Comparison of ENCODE assay signal across 18 cellular contexts in genomic region chr17:81459224-81459623, GRCh38. TPM values are rescaled to one million over a fixed set of nuclear protein-coding genes. Genes with fewer than 3 reads are reported as not detected.
DNase-seq lines count a peak whose midpoint lies in the region; ATAC-seq and TF ChIP-seq lines count a peak whose summit lies in the region.
"Had no signal": no experiment of that assay in that cellular context is flagged by ENCODE, and none has a peak within 500 bp of the region (broad histone marks: within the 10 kb centered on the region; RNA-seq: fewer than 3 reads in every experiment).

No MANE protein-coding gene starts in this region.

- no peak for TF ChIP-seq EP300 in stomach (IDR thresholded peaks at IDR 0.05)

- no peaks in the 10 kb centered on the region for H3K9me3 Mint-ChIP-seq in mesothelial cell of epicardium
- H3K9me3 Mint-ChIP-seq: CD4-positive, alpha-beta T cell; HFFc6 had no signal

- H3K4me1 ChIP-seq in HEK293 (ENCODE audit: control insufficient read depth, insufficient read depth, low read length) (no peaks in the 10 kb centered on the region), Panc1 (ENCODE audit: control insufficient read depth, insufficient read depth, low read length) (peaks cover 6% of the 10 kb centered on the region), stomach (peaks cover 4 to 45% (median 32%) of the 10 kb centered on the region in 4 donors)
- H3K4me1 ChIP-seq: SJSA1 had no signal

- peaks cover 3% of the 10 kb centered on the region for H3K36me3 Mint-ChIP-seq in mesothelial cell of epicardium

- CTCF ChIA-PET in HEK293 (lab: Yijun Ruan, JAX), result no interaction called here
- CTCF ChIA-PET in Panc1 (lab: Charles Lee), result interaction anchor here (1.0 kb wide), 1 partner anchor 18 kb away, joined by 7 read pairs; no protein-coding TSS in a partner anchor

- H3K27me3 ChIP-seq in Panc1 (ENCODE audit: control insufficient read depth, insufficient read depth, low read length) (no peaks in the 10 kb centered on the region), stomach (no peaks in the 10 kb centered on the region)
- H3K27me3 ChIP-seq: SJSA1 had no signal

- ATAC-seq in Panc1 (peak; percentile 22; the same call in 1 of the 2 replicates), left cardiac atrium (peak; percentile 28 to 50), GM19397 (IDR thresholded peaks at IDR 0.05; ENCODE audit: unreplicated experiment) (no peak)

- H3K4me1 Mint-ChIP-seq in mesothelial cell of epicardium, result peaks cover 6% of the 10 kb centered on the region

- POLR2A ChIA-PET in HEK293 (lab: Yijun Ruan, JAX) (interaction anchor here (1.0 kb wide), 1 partner anchor 64 kb away, joined by 3 read pairs; the partner anchor contains the start of gene BAHCC1), Panc1 (lab: Charles Lee) (interaction anchor here (0.6 kb wide), 1 partner anchor 27 kb away, joined by 5 read pairs; no protein-coding TSS in a partner anchor)

- BruUV-seq in Panc1 (replicated peaks; lab: Mats Ljungman, UMichigan), result no TSS peak

- in situ Hi-C loops in Panc1 (cut with HindIII; ENCODE audit: low pct_unique_long_range_greater_than_20kb, low sequenced_read_pairs), result no loop called here

- DNase-seq in Panc1 (ENCODE audit: low read depth, low spot score) (no peak), left cardiac atrium (peak; percentile 50), stomach (peak; percentile 70), mesothelial cell of epicardium (ENCODE audit: low spot score in 2 of 2, unreplicated experiment in 2 of 2) (no peak), T-helper 9 cell (no peak)
- DNase-seq: ACHN; Calu3; CD4-positive, alpha-beta T cell; DMS53; HFFc6; IMR-90; NCI-H1417; NCI-H1930; NCI-H446 treated with DMSO at 0.1 percent for 48 hours; NK-92 treated with Interleukin-12 subunit alpha and Interleukin-12 subunit beta, amount 100 ng/mL, for 24 hours had no signal

- H3K27ac Mint-ChIP-seq in mesothelial cell of epicardium, result no peak overlapping the region
- H3K27ac Mint-ChIP-seq: CD4-positive, alpha-beta T cell; HFFc6 had no signal

- no peak for TF ChIP-seq CTCF in HEK293 (tag by site-specific recombination; IDR thresholded peaks at IDR 0.05)
- TF ChIP-seq CTCF in Panc1 (IDR thresholded peaks at IDR 0.05), result no peak
- no peak for TF ChIP-seq CTCF in stomach (IDR thresholded peaks at IDR 0.05)
- no peak for TF ChIP-seq CTCF in mesothelial cell of epicardium (IDR thresholded peaks at IDR 0.05; ENCODE audit: unreplicated experiment)

- no peak overlapping the region for H3K4me3 Mint-ChIP-seq in mesothelial cell of epicardium
- H3K4me3 Mint-ChIP-seq: CD4-positive, alpha-beta T cell; HFFc6 had no signal

- 52 to 86% (median 69%) methylated on average over 14 to 27 of the region's 27 CpGs for WGBS in stomach, 5 donors

- H3K27ac ChIP-seq in HEK293 (ENCODE audit: extremely low read depth, low read depth, low read length), result no peak overlapping the region
- H3K27ac ChIP-seq in Panc1 (ENCODE audit: low read length), result no peak overlapping the region
- H3K27ac ChIP-seq in stomach, result no peak overlapping the region
- H3K27ac ChIP-seq: SJSA1 had no signal

- H3K4me3 ChIP-seq in HEK293 (ENCODE audit: low read depth, low read length) (no peak overlapping the region), Panc1 (ENCODE audit: low read depth in 2 of 2, low read length in 2 of 2) (no peak overlapping the region), stomach (no peak overlapping the region)
- H3K4me3 ChIP-seq: SJSA1 had no signal

- H3K9me3 ChIP-seq in HEK293 (ENCODE audit: control insufficient read depth, insufficient read depth, low read depth, low read length) (no peaks in the 10 kb centered on the region), Panc1 (ENCODE audit: control insufficient read depth, insufficient read depth, low read depth, low read length) (no peaks in the 10 kb centered on the region), stomach (no peaks in the 10 kb centered on the region)
- H3K9me3 ChIP-seq: SJSA1 had no signal

- intact Hi-C loops in Panc1 (cut with micrococcal nuclease; ENCODE audit: unreplicated experiment) (no loop called here), left cardiac atrium (cut with DNase I) (no loop called here), stomach (cut with DNase I; ENCODE audit: low total_unique reads) (no loop called here)

- no peak for TF ChIP-seq POLR2A in stomach (IDR thresholded peaks at IDR 0.05)

- H3K36me3 ChIP-seq in HEK293 (ENCODE audit: control insufficient read depth in 2 of 2, insufficient read depth in 1 of 2, low read length in 2 of 2) (peaks cover 0 to 74% of the 10 kb centered on the region in 2 experiments; a peak in 1 of 3 replicates), Panc1 (ENCODE audit: control insufficient read depth, insufficient read depth, low read length) (no peaks in the 10 kb centered on the region), stomach (peaks cover 0 to 76% (median 67%) of the 10 kb centered on the region in 4 donors)

- H3K27me3 Mint-ChIP-seq in mesothelial cell of epicardium (ENCODE audit: low read depth), result no peaks in the 10 kb centered on the region
- H3K27me3 Mint-ChIP-seq: CD4-positive, alpha-beta T cell had no signal

TF ChIP-seq in HEK293, 187 proteins besides CTCF, POLR2A, EP300 and RAD21:
- TF ChIP-seq ZFP69B (tag by site-specific recombination; IDR thresholded peaks at IDR 0.05), result peak; percentile 47; the same call in 1 of the 2 replicates
- no peak for TF ChIP-seq TRIM28 (IDR thresholded peaks at IDR 0.05; ENCODE audit: borderline replicate concordance, low read length)
- TF ChIP-seq ZNF426 (tag by site-specific recombination; IDR thresholded peaks at IDR 0.05), result no peak
- peak; percentile 45 for TF ChIP-seq SP2 (tag by site-specific recombination; IDR thresholded peaks at IDR 0.05)
- 0 out of 2 replicates have a peak, but pooled peaks have one; percentile 21 for TF ChIP-seq ZNF692 (tag by site-specific recombination; IDR thresholded peaks at IDR 0.05)

RNA-seq across cellular contexts. Expression of gene ACTG1, which starts 53.4 kb away (rescaled TPM):
- total RNA-seq in Panc1 (2021; ENCODE audit: unreplicated experiment), result 4,502 TPM
- 6,760 TPM for polyA plus RNA-seq in Panc1 (2012; ENCODE audit: insufficient read length)
- 1,000 to 10,000 TPM in 1 of 2 donors, 100 to 1,000 TPM in 1; 663 to 1,095 TPM for total RNA-seq in left cardiac atrium
- 1,000 to 10,000 TPM in 4 of 5 donors, 100 to 1,000 TPM in 1; 978 to 2,952 (median 1,777) TPM for total RNA-seq in stomach
- polyA plus RNA-seq in stomach, result 1,000 to 10,000 TPM; 1,866 to 2,457 (median 2,070) TPM
- 4,391 to 4,678 TPM (median 4,589 TPM) in 3 replicates for total RNA-seq in mesothelial cell of epicardium

Comparison
In these comparisons a context has a peak if more than half of its experiments do, and no peak if none do; other contexts are left out.
1. DNase-seq: peak in left cardiac atrium (single experiment) and stomach (single experiment); none in Panc1 (single experiment), mesothelial cell of epicardium (0 of 2) and T-helper 9 cell (single experiment).